ENCODE assay signal across 3 cellular contexts in genomic region chr7:41973331-41973730, GRCh38.
"Had no signal": no experiment of that assay in that cellular context is flagged by ENCODE, and none has a peak within 500 bp of the region (broad histone marks: within the 10 kb centered on the region; RNA-seq: fewer than 3 reads in every experiment).

No MANE protein-coding gene starts in this region.

- DNase-seq: GDM1, GF-D8 had no signal

- ATAC-seq: GM12878 had no signal

- H3K4me3 ChIP-seq: GM12878 had no signal
